Comparison of ENCODE assay signal across 8 cellular contexts in genomic region chr19:17107546-17108452, GRCh38. TPM values are rescaled to one million over a fixed set of nuclear protein-coding genes. Genes with fewer than 3 reads are reported as not detected.
DNase-seq lines count a peak whose midpoint lies in the region; ATAC-seq, FAIRE-seq and TF ChIP-seq lines count a peak whose summit lies in the region.

No MANE protein-coding gene starts in this region.

- CTCF ChIA-PET in HepG2 (lab: Yijun Ruan, JAX; ENCODE audit: low intra/inter-chr PET ratio, low total read pairs) = no interaction called here

- no peak for TF ChIP-seq POLR2A in HepG2 (IDR thresholded peaks at IDR 0.05; ENCODE audit: insufficient read depth in 1 of 2, low read depth in 2 of 2, low read length in 2 of 2)

- no peak for TF ChIP-seq RAD21 in HepG2 (CRISPR knock-in tag; IDR thresholded peaks at IDR 0.05)

- H4K20me1 ChIP-seq in HepG2 (ENCODE audit: insufficient read depth, low read length) = 0 out of 2 replicates have a peak, but pooled peaks cover 2% of the 10 kb centered on the region

- no peaks in the 10 kb centered on the region for H3K79me2 ChIP-seq in HepG2 (ENCODE audit: insufficient read depth, low read length)

- intact Hi-C loops in HepG2 (cut with micrococcal nuclease; ENCODE audit: unreplicated experiment) = no loop called here

- TF ChIP-seq CTCF in HepG2 (CRISPR knock-in tag; IDR thresholded peaks at IDR 0.05) = no peak

- TF ChIP-seq EP300 in HepG2 (IDR thresholded peaks at IDR 0.05; ENCODE audit: low read depth in 2 of 2, low read length in 2 of 2) (no peak), HepG2 (CRISPR knock-in tag; IDR thresholded peaks at IDR 0.05; ENCODE audit: borderline replicate concordance) (no peak)

- in situ Hi-C loops in G401 (cut with HindIII; ENCODE audit: low sequenced_read_pairs) (no loop called here), HepG2 (cut with HindIII; ENCODE audit: extremely low pct_ligation_motif_present, low pct_unique_long_range_greater_than_20kb) (no loop called here)

- peaks cover 9% of the 10 kb centered on the region; the same call in 1 of the 2 replicates for H3K4me1 ChIP-seq in HepG2 (ENCODE audit: insufficient read depth, low read length)

- no TSS peak for BruUV-seq in HepG2 (replicated peaks; lab: Mats Ljungman, UMichigan)

- POLR2A ChIA-PET in HepG2 (lab: Yijun Ruan, JAX) = no interaction called here

- no peak for ATAC-seq in HepG2

- WGBS in HepG2 (ENCODE audit: low lambda C conversion rate) = 88% methylated on average over 22 of the region's 27 CpGs

- H3K9ac ChIP-seq in HepG2 (ENCODE audit: insufficient read depth, low read depth, low read length) = no peak overlapping the region

- H2AFZ ChIP-seq in HepG2 (ENCODE audit: low read length) = no peak overlapping the region

- peak; percentile 23 for DNase-seq in G401 (ENCODE audit: low spot score)
- DNase-seq in NCI-H69 (lab: John Stamatoyannopoulos, UW) = peak; percentile 82
- DNase-seq in caudate nucleus (lab: John Stamatoyannopoulos, UW) = peak in 13 of 61 donors; percentile 6 to 60 (median 34)
- peak; percentile 16 for DNase-seq in HepG2 (ENCODE audit: low spot score)
- peak; percentile 99 for DNase-seq in stromal cell of bone marrow (ENCODE audit: low read depth)
- no peak for DNase-seq in activated CD4-positive, alpha-beta T cell treated with anti-CD3 and anti-CD28 coated beads, Interleukin-2, amount 50 U/mL, for 4 hours
- no peak for DNase-seq in stimulated activated CD4-positive, alpha-beta T cell treated with anti-CD3 and anti-CD28 coated beads, Interleukin-4, amount 100 ng/mL, for 1 hour
- no peak for DNase-seq in NCI-H1930 (lab: John Stamatoyannopoulos, UW)

- H3K27me3 ChIP-seq in HepG2 (ENCODE audit: control insufficient read depth in 1 of 2, insufficient read depth in 2 of 2, low read length in 2 of 2) = no peaks in the 10 kb centered on the region

- H3K27ac ChIP-seq in caudate nucleus (ENCODE audit: low read depth, low read length) (peak overlapping the region; percentile 55), HepG2 (ENCODE audit: extremely low read length, insufficient read depth, low read length) (no peak overlapping the region)

- peaks cover 16 to 44% of the 10 kb centered on the region in 2 experiments for H3K36me3 ChIP-seq in HepG2 (replicated peaks in 1 of 2; ENCODE audit: control insufficient read depth in 1 of 2, insufficient read depth in 2 of 2, low read length in 2 of 2)

- H3K4me3 ChIP-seq in HepG2 (replicated peaks in 1 of 3; ENCODE audit: insufficient read depth in 1 of 3, low read depth in 2 of 3, low read length in 3 of 3) = no peak overlapping the region

- FAIRE-seq in HepG2 (lab: Jason Lieb, UNC) = no peak

- no peaks in the 10 kb centered on the region for H3K9me3 ChIP-seq in HepG2 (ENCODE audit: low read length)

- H3K4me2 ChIP-seq in HepG2 (ENCODE audit: low read depth, low read length) = no peak overlapping the region

TF ChIP-seq in HepG2, 621 proteins besides CTCF, POLR2A, EP300 and RAD21:
- peak; percentile 89 for TF ChIP-seq ZBTB33 (CRISPR knock-in tag; IDR thresholded peaks at IDR 0.05)
- TF ChIP-seq FOSL2 (CRISPR knock-in tag; IDR thresholded peaks at IDR 0.05) = peak; percentile 25; the same call in 1 of the 2 replicates
- TF ChIP-seq HNRNPL (IDR thresholded peaks at IDR 0.05; ENCODE audit: low read depth, low read length) = 0 out of 2 replicates have a peak, but pooled peaks have one; percentile 55
- TF ChIP-seq IRX3 (CRISPR knock-in tag; IDR thresholded peaks at IDR 0.05; ENCODE audit: borderline replicate concordance, low read depth) = no peak
- TF ChIP-seq ZNF773 (CRISPR knock-in tag; IDR thresholded peaks at IDR 0.05; ENCODE audit: borderline replicate concordance) = no peak

RNA-seq across cellular contexts. Expression of gene MYO9B, which starts 32.2 kb away (rescaled TPM):
- total RNA-seq in G401 (2014; rRNA removed; shearing (Covaris generic)) = 22.0 and 24.4 TPM in 2 replicates
- total RNA-seq in HepG2 (2016; rRNA removed; fragmentation: Illumina TruSeq; extraction: Trizol) = 14.1 and 18.0 TPM in 2 replicates
- total RNA-seq in HepG2 (2016; cell fraction: cytosol; rRNA removed; fragmentation: Illumina TruSeq; extraction: Trizol; ENCODE audit: low read depth) = 13.9 and 14.5 TPM in 2 replicates
- 10.1 and 18.6 TPM in 2 replicates for total RNA-seq in HepG2 (2016; cell fraction: insoluble cytoplasmic fraction; rRNA removed; fragmentation: Illumina TruSeq; extraction: Trizol)
- total RNA-seq in HepG2 (2016; cell fraction: membrane; rRNA removed; fragmentation: Illumina TruSeq; extraction: Trizol) = 10.7 and 11.5 TPM in 2 replicates
- total RNA-seq in HepG2 (2016; cell fraction: nucleus; rRNA removed; fragmentation: Illumina TruSeq; extraction: Trizol) = 22.1 and 24.4 TPM in 2 replicates
- 18.3 and 23.4 TPM in 2 replicates for polyA plus RNA-seq in HepG2 (2011; rRNA removed)
- 7.2 and 9.7 TPM in 2 replicates for polyA plus RNA-seq in HepG2 (2011; cell fraction: cytosol; rRNA removed)
- 169 and 196 TPM in 2 replicates for polyA plus RNA-seq in HepG2 (2011; cell fraction: nucleus; rRNA removed)
- 15.6 and 21.8 TPM in 2 replicates for polyA plus RNA-seq in HepG2 (2012)
- polyA plus RNA-seq in HepG2 (2016; cell fraction: cytosol; fragmentation: Illumina TruSeq; extraction: Trizol; ENCODE audit: low read depth) = 1.5 and 1.8 TPM in 2 replicates
- 11.9 and 14.6 TPM in 2 replicates for polyA plus RNA-seq in HepG2 (2016; cell fraction: insoluble cytoplasmic fraction; fragmentation: Illumina TruSeq; extraction: Trizol; ENCODE audit: low read depth)
- 3.6 and 3.7 TPM in 2 replicates for polyA plus RNA-seq in HepG2 (2016; cell fraction: membrane; fragmentation: Illumina TruSeq; extraction: Trizol; ENCODE audit: low read depth)
- polyA plus RNA-seq in HepG2 (2016; cell fraction: nucleus; fragmentation: Illumina TruSeq; extraction: Trizol; ENCODE audit: insufficient read depth, low read depth) = 77.8 and 81.3 TPM in 2 replicates
- 28.0 and 67.0 TPM in 2 replicates for polyA minus RNA-seq in HepG2 (2011; rRNA and poly(A)+ RNA removed; ENCODE audit: low replicate concordance)
- polyA minus RNA-seq in HepG2 (2011; cell fraction: cytosol; rRNA and poly(A)+ RNA removed) = 11.5 and 11.6 TPM in 2 replicates
- polyA minus RNA-seq in HepG2 (2011; cell fraction: nucleus; rRNA and poly(A)+ RNA removed) = 37.3 and 38.0 TPM in 2 replicates

RNA-seq across cellular contexts. Expression of gene HAUS8, which starts 32.5 kb away (rescaled TPM):
- total RNA-seq in G401 (2014; rRNA removed; shearing (Covaris generic)) = 8.9 and 16.1 TPM in 2 replicates
- total RNA-seq in HepG2 (2016; rRNA removed; fragmentation: Illumina TruSeq; extraction: Trizol) = 17.5 and 19.1 TPM in 2 replicates
- 7.9 and 8.8 TPM in 2 replicates for total RNA-seq in HepG2 (2016; cell fraction: cytosol; rRNA removed; fragmentation: Illumina TruSeq; extraction: Trizol; ENCODE audit: low read depth)
- total RNA-seq in HepG2 (2016; cell fraction: insoluble cytoplasmic fraction; rRNA removed; fragmentation: Illumina TruSeq; extraction: Trizol) = 17.4 and 19.5 TPM in 2 replicates
- total RNA-seq in HepG2 (2016; cell fraction: membrane; rRNA removed; fragmentation: Illumina TruSeq; extraction: Trizol) = 10.4 and 12.6 TPM in 2 replicates
- 10.9 and 13.5 TPM in 2 replicates for total RNA-seq in HepG2 (2016; cell fraction: nucleus; rRNA removed; fragmentation: Illumina TruSeq; extraction: Trizol)
- 7.1 and 7.8 TPM in 2 replicates for polyA plus RNA-seq in HepG2 (2011; rRNA removed)
- 4.3 and 7.7 TPM in 2 replicates for polyA plus RNA-seq in HepG2 (2011; cell fraction: cytosol; rRNA removed)
- 9.4 and 9.9 TPM in 2 replicates for polyA plus RNA-seq in HepG2 (2011; cell fraction: nucleus; rRNA removed)
- polyA plus RNA-seq in HepG2 (2012) = 5.2 and 6.2 TPM in 2 replicates
- polyA plus RNA-seq in HepG2 (2016; cell fraction: cytosol; fragmentation: Illumina TruSeq; extraction: Trizol; ENCODE audit: low read depth) = 4.1 and 4.3 TPM in 2 replicates
- 20.4 and 22.5 TPM in 2 replicates for polyA plus RNA-seq in HepG2 (2016; cell fraction: insoluble cytoplasmic fraction; fragmentation: Illumina TruSeq; extraction: Trizol; ENCODE audit: low read depth)
- 5.6 and 9.6 TPM in 2 replicates for polyA plus RNA-seq in HepG2 (2016; cell fraction: membrane; fragmentation: Illumina TruSeq; extraction: Trizol; ENCODE audit: low read depth)
- 26.2 and 30.0 TPM in 2 replicates for polyA plus RNA-seq in HepG2 (2016; cell fraction: nucleus; fragmentation: Illumina TruSeq; extraction: Trizol; ENCODE audit: insufficient read depth, low read depth)
- polyA minus RNA-seq in HepG2 (2011; rRNA and poly(A)+ RNA removed; ENCODE audit: low replicate concordance) = 6.4 and 32.7 TPM in 2 replicates
- polyA minus RNA-seq in HepG2 (2011; cell fraction: cytosol; rRNA and poly(A)+ RNA removed) = 2.3 and 4.7 TPM in 2 replicates
- 3.7 and 4.2 TPM in 2 replicates for polyA minus RNA-seq in HepG2 (2011; cell fraction: nucleus; rRNA and poly(A)+ RNA removed)

Comparison
In these comparisons a context has a peak if more than half of its experiments do, and no peak if none do; other contexts are left out.
1. DNase-seq: peak in G401 (single experiment), NCI-H69 (single experiment), HepG2 (single experiment) and stromal cell of bone marrow (single experiment); none in activated CD4-positive, alpha-beta T cell treated with anti-CD3 and anti-CD28 coated beads, Interleukin-2, amount 50 U/mL, for 4 hours (0 of 2), stimulated activated CD4-positive, alpha-beta T cell treated with anti-CD3 and anti-CD28 coated beads, Interleukin-4, amount 100 ng/mL, for 1 hour (single experiment) and NCI-H1930 (0 of 2).